In genomic region chr14:54567634-54568561, GRCh38 we compare ENCODE assay signal across 8 cellular contexts. TPM values are rescaled to one million over a fixed set of nuclear protein-coding genes. Genes with fewer than 3 reads are reported as not detected.
DNase-seq lines count a peak whose midpoint lies in the region; ATAC-seq and TF ChIP-seq lines count a peak whose summit lies in the region.

No MANE protein-coding gene starts in this region.

- no peak for TF ChIP-seq CTCF in HFF-Myc (IDR thresholded peaks at IDR 0.05; ENCODE audit: low read depth, low read length, missing control alignments)
- no peak for TF ChIP-seq CTCF in psoas muscle (IDR thresholded peaks at IDR 0.05)

- POLR2A ChIA-PET in T-cell (lab: Charles Lee), result interaction anchor here (0.6 to 0.7 kb wide), 5 partner anchors 12 to 835 kb away, joined by 3 to 11 read pairs (median 5); no protein-coding TSS in a partner anchor

- H3K27me3 Mint-ChIP-seq in CD4-positive, CD25-positive, alpha-beta regulatory T cell, result peaks cover 48% of the 10 kb centered on the region
- peaks cover 6 to 7% of the 10 kb centered on the region in 2 donors for H3K27me3 Mint-ChIP-seq in T-cell

- H3K4me1 Mint-ChIP-seq in CD4-positive, CD25-positive, alpha-beta regulatory T cell, result peaks cover 6 to 16% (median 10%) of the 10 kb centered on the region in 4 donors
- peaks cover 13 to 21% (median 15%) of the 10 kb centered on the region in 3 donors for H3K4me1 Mint-ChIP-seq in T-cell

- H3K27me3 ChIP-seq in CD4-positive, CD25-positive, alpha-beta regulatory T cell (ENCODE audit: control insufficient read depth, insufficient read depth, low read length), result peaks cover 11% of the 10 kb centered on the region
- no peaks in the 10 kb centered on the region for H3K27me3 ChIP-seq in psoas muscle (ENCODE audit: insufficient read depth in 3 of 3, low read length in 2 of 3)

- H3K4me3 ChIP-seq in CD4-positive, CD25-positive, alpha-beta regulatory T cell (ENCODE audit: low read depth, low read length), result peak overlapping the region; percentile 70
- H3K4me3 ChIP-seq in HFF-Myc (replicated peaks; ENCODE audit: low read depth, low read length), result peak overlapping the region; percentile 75
- H3K4me3 ChIP-seq in psoas muscle, result peak overlapping the region; percentile 86

- H3K9me3 ChIP-seq in CD4-positive, CD25-positive, alpha-beta regulatory T cell (ENCODE audit: control insufficient read depth in 2 of 2, low read length in 2 of 2), result peaks cover 10% of the 10 kb centered on the region in 2 experiments
- H3K9me3 ChIP-seq in psoas muscle, result peaks cover 8% of the 10 kb centered on the region

- peaks cover 0 to 12% (median 3%) of the 10 kb centered on the region in 7 donors for H3K9me3 Mint-ChIP-seq in CD4-positive, CD25-positive, alpha-beta regulatory T cell
- H3K9me3 Mint-ChIP-seq in T-cell, result peaks cover 0 to 9% (median 8%) of the 10 kb centered on the region in 3 donors

- no peaks in the 10 kb centered on the region for H3K36me3 ChIP-seq in CD4-positive, CD25-positive, alpha-beta regulatory T cell (ENCODE audit: control insufficient read depth, insufficient read depth, low read length)
- H3K36me3 ChIP-seq in psoas muscle (ENCODE audit: insufficient read depth in 1 of 2, low read depth in 1 of 2), result peaks cover 0 to 4% of the 10 kb centered on the region in 2 donors

- WGBS in psoas muscle, 3 donors, result 0 to 2% (median 1%) methylated on average over 62 to 70 of the region's 70 CpGs

- CTCF ChIA-PET in T-cell (lab: Charles Lee), result interaction anchor here (0.6 to 5.7 kb wide), 8 partner anchors 75 to 475 kb away, joined by 3 to 64 read pairs (median 4); no protein-coding TSS in a partner anchor

- H3K27ac Mint-ChIP-seq in CD4-positive, CD25-positive, alpha-beta regulatory T cell, result peak overlapping the region in 2 of 3 donors; percentile 84 to 91
- H3K27ac Mint-ChIP-seq in T-cell, result peak overlapping the region in 1 of 2 donors; percentile 89

- ATAC-seq in CD4-positive, CD25-positive, alpha-beta regulatory T cell (ENCODE audit: low read depth in 2 of 2), result peak; percentile 17 to 21
- ATAC-seq in T-cell (replicated peaks in 1 of 4), result peak in 2 of 4 experiments; percentile 8 to 39
- ATAC-seq in psoas muscle, result peak in 2 of 4 donors; percentile 2 to 7
- ATAC-seq in HG03469 (IDR thresholded peaks at IDR 0.05; ENCODE audit: unreplicated experiment), result no peak

- intact Hi-C loops in psoas muscle (cut with DNase I), result loop anchor here (2.0 to 5.0 kb wide), 4 partner anchors 84 to 205 kb away; no protein-coding TSS in a partner anchor

- peak; percentile 9 to 64 (median 36) for DNase-seq in CD4-positive, CD25-positive, alpha-beta regulatory T cell
- no peak for DNase-seq in HFF-Myc (ENCODE audit: extremely low read depth, low read depth)
- DNase-seq in T-cell, result peak in 29 of 34 experiments; percentile 3 to 41 (median 27)
- peak; percentile 77 for DNase-seq in astrocyte of the hippocampus (ENCODE audit: low read depth, low spot score)
- DNase-seq in hippocampal formation (lab: John Stamatoyannopoulos, UW), result peak; percentile 28 to 35
- peak; percentile 58 to 72 for DNase-seq in psoas muscle
- DNase-seq in DMS153 (lab: John Stamatoyannopoulos, UW), result no peak

- H3K27ac ChIP-seq in CD4-positive, CD25-positive, alpha-beta regulatory T cell (ENCODE audit: insufficient read depth, low read length, poor library complexity, severe bottlenecking), result no peak overlapping the region
- H3K27ac ChIP-seq in psoas muscle, result peak overlapping the region; percentile 99

- H3K36me3 Mint-ChIP-seq in CD4-positive, CD25-positive, alpha-beta regulatory T cell, result peaks cover 6% of the 10 kb centered on the region
- peaks cover 6% of the 10 kb centered on the region for H3K36me3 Mint-ChIP-seq in T-cell

- peaks cover 33% of the 10 kb centered on the region for H3K4me1 ChIP-seq in CD4-positive, CD25-positive, alpha-beta regulatory T cell (ENCODE audit: control insufficient read depth, insufficient read depth, low read length, poor library complexity, severe bottlenecking)
- H3K4me1 ChIP-seq in psoas muscle, result peaks cover 45% of the 10 kb centered on the region

- peak overlapping the region; percentile 94 to 96 (median 95) for H3K4me3 Mint-ChIP-seq in CD4-positive, CD25-positive, alpha-beta regulatory T cell
- H3K4me3 Mint-ChIP-seq in T-cell, result peak overlapping the region; percentile 90 to 97 (median 91)

RNA-seq across cellular contexts. Expression of gene SAMD4A, which starts 1.0 kb away (rescaled TPM):
- total RNA-seq in CD4-positive, CD25-positive, alpha-beta regulatory T cell, result 7.9 TPM
- polyA plus RNA-seq in CD4-positive, CD25-positive, alpha-beta regulatory T cell, result under 1 TPM in 3 of 4 donors, not detected in 1; 0.05 to 0.16 (median 0.10) TPM
- total RNA-seq in T-cell, result 1 to 10 TPM; 1.2 to 3.9 (median 1.3) TPM
- total RNA-seq in psoas muscle, result 100 to 1,000 TPM in 1 of 4 donors, 10 to 100 TPM in 3; 66.7 to 139 (median 76.3) TPM
- polyA plus RNA-seq in psoas muscle, result 10 to 100 TPM in 2 of 3 donors, 1 to 10 TPM in 1; 9.6 to 67.9 (median 22.1) TPM

RNA-seq across cellular contexts. Expression of gene CGRRF1, which starts 58.2 kb away (rescaled TPM):
- 27.7 TPM for total RNA-seq in CD4-positive, CD25-positive, alpha-beta regulatory T cell
- 10 to 100 TPM; 31.1 to 45.6 (median 33.4) TPM for polyA plus RNA-seq in CD4-positive, CD25-positive, alpha-beta regulatory T cell
- total RNA-seq in T-cell (10 to 100 TPM; 14.2 to 28.0 (median 14.9) TPM), psoas muscle (10 to 100 TPM; 14.1 to 25.8 (median 22.7) TPM)
- 10 to 100 TPM; 21.0 to 41.9 (median 21.6) TPM for polyA plus RNA-seq in psoas muscle

Comparison
In these comparisons a context has a peak if more than half of its experiments do, and no peak if none do; other contexts are left out.
1. DNase-seq: peak in CD4-positive, CD25-positive, alpha-beta regulatory T cell (3 of 3), T-cell (29 of 34), astrocyte of the hippocampus (single experiment), hippocampal formation (2 of 2) and psoas muscle (2 of 2); none in HFF-Myc (single experiment) and DMS153 (single experiment).
2. Peak in every context shown above with its lines, with median percentiles within 50 percentile points of each other: H3K4me3 ChIP-seq.